Comparison of ENCODE assay signal across 8 cellular contexts in the genomic region with DNA sequence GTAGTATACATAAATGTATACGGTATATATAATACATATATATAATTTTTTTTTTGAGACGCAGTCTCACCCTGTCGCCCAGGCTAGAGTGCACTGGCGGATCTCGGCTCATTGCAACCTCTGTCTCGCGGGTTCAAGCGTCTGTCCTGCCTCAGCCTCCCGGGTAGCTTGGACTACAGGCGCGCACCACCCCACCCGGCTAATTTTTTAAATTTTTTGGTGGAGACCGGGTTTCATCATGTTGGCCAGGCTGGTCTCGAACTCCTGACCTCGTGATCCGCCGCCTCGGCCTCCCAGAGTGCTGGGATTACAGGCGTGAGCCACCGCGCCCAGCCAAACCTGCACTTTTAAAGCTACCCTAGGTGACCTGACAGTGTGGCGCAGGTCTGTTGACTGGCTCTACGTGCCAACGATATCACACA. TPM values are rescaled to one million over a fixed set of nuclear protein-coding genes. Genes with fewer than 3 reads are reported as not detected.
DNase-seq lines count a peak whose midpoint lies in the region; ATAC-seq and TF ChIP-seq lines count a peak whose summit lies in the region.

No MANE protein-coding gene starts in this region.

- H3K36me3 ChIP-seq in SJSA1 = peaks cover 13% of the 10 kb centered on the region
- peaks cover 4% of the 10 kb centered on the region for H3K36me3 ChIP-seq in skeletal muscle satellite cell (ENCODE audit: insufficient read depth, low read length)

- 0 out of 2 replicates have a peak, but pooled peaks cover 3% of the 10 kb centered on the region for H3K9me3 ChIP-seq in SJSA1 (replicated peaks)
- H3K9me3 ChIP-seq in skeletal muscle satellite cell (replicated peaks; ENCODE audit: low read length) = no peaks in the 10 kb centered on the region

- H3K4me2 ChIP-seq in skeletal muscle satellite cell (ENCODE audit: low read length) = peak overlapping the region; percentile 82

- peak overlapping the region; percentile 90 for H3K9ac ChIP-seq in skeletal muscle satellite cell (ENCODE audit: low read depth, low read length)

- H3K4me3 ChIP-seq in SJSA1 = peak overlapping the region; percentile 91
- peak overlapping the region; percentile 58 to 88 for H3K4me3 ChIP-seq in foreskin fibroblast (ENCODE audit: low read depth in 1 of 2, low read length in 2 of 2)
- peak overlapping the region; percentile 97 for H3K4me3 ChIP-seq in skeletal muscle satellite cell (ENCODE audit: low read length)

- H3K27me3 ChIP-seq in SJSA1 (replicated peaks) = no peaks in the 10 kb centered on the region
- H3K27me3 ChIP-seq in skeletal muscle satellite cell (ENCODE audit: control insufficient read depth, insufficient read depth, low read length) = no peaks in the 10 kb centered on the region

- peak; percentile 2 for ATAC-seq in GM19455 (IDR thresholded peaks at IDR 0.05; ENCODE audit: unreplicated experiment)
- no peak for ATAC-seq in HG02623 (IDR thresholded peaks at IDR 0.05; ENCODE audit: unreplicated experiment)

- TF ChIP-seq CTCF in foreskin fibroblast (IDR thresholded peaks at IDR 0.05; ENCODE audit: low read depth, low read length) = no peak

- DNase-seq in SJSA1 (ENCODE audit: low read depth in 1 of 2, low spot score in 2 of 2) (no peak), foreskin fibroblast (no peak), mesenteric fat pad (ENCODE audit: low spot score) (no peak), NOMO-1 treated with DMSO at 0.1 percent for 48 hours (lab: John Stamatoyannopoulos, UW; ENCODE audit: unreplicated experiment) (no peak), inferior parietal cortex (ENCODE audit: extremely low spot score) (no peak)

- H3K4me1 ChIP-seq in SJSA1 (replicated peaks) (peaks cover 7% of the 10 kb centered on the region), skeletal muscle satellite cell (ENCODE audit: control insufficient read depth, insufficient read depth, low read length) (peaks cover 28% of the 10 kb centered on the region)

- H3K27ac ChIP-seq in SJSA1 = peak overlapping the region; percentile 32; the same call in 1 of the 2 replicates

RNA-seq across cellular contexts. Expression of a gene that starts 0.7 kb away (rescaled TPM):
- 86.4 and 125 TPM in 2 replicates for total RNA-seq in SJSA1 (2014; rRNA removed; shearing (Covaris generic))
- 37.8 and 62.3 TPM in 2 replicates for total RNA-seq in skeletal muscle satellite cell (2012; rRNA removed)
- 38.2 TPM for total RNA-seq in mesenteric fat pad

RNA-seq across cellular contexts. Expression of a gene that starts 21.3 kb away (rescaled TPM):
- total RNA-seq in SJSA1 (2014; rRNA removed; shearing (Covaris generic)) = 85.4 and 93.6 TPM in 2 replicates
- total RNA-seq in skeletal muscle satellite cell (2012; rRNA removed) = 137 and 165 TPM in 2 replicates
- 26.6 TPM for total RNA-seq in mesenteric fat pad

RNA-seq across cellular contexts. Expression of a gene that starts 34.5 kb away (rescaled TPM):
- total RNA-seq in SJSA1 (2014; rRNA removed; shearing (Covaris generic)) = 0.13 and 0.71 TPM in 2 replicates
- total RNA-seq in skeletal muscle satellite cell (2012; rRNA removed) = 1.5 and 2.0 TPM in 2 replicates
- total RNA-seq in mesenteric fat pad = 14.2 TPM
